Comparison of ENCODE assay signal across 29 cellular contexts in the genomic region with DNA sequence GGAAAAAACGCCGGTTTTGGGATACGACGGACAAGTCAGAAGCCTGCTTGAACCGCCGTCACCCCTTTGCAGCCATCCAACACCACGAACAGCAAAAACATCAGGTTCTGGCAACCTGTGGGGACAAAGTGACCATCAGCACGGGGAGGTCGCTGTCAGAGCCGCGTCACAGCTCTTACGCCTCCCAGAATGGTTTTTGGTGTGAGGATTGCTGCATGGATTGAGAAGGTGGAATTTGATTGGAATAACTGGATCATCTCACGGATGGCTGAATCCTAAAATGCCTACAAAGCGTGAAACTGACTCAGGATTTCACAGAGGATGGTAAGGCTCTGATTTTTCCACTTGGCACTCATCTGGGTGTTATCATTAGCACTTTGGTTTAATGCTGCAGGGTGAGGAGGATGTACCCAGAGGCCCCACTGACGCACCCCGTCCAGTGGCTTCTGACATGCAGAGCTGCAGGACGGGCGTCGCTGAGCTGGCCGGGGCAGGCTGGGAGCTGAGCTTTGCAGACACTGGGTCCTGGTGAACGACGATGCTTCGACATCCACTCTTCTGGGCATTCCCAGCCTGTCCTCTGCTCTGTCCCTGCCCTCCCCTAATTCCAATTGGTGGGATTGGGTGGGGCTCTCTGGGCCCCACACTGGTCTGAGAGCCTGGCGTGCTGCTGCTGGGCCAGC.
DNase-seq lines count a peak whose midpoint lies in the region; ATAC-seq and TF ChIP-seq lines count a peak whose summit lies in the region.
"Had no signal": no experiment of that assay in that cellular context is flagged by ENCODE, and none has a peak within 500 bp of the region (broad histone marks: within the 10 kb centered on the region; RNA-seq: fewer than 3 reads in every experiment).

No MANE protein-coding gene starts in this region.

- POLR2A ChIA-PET in IMR-90 (lab: Charles Lee; ENCODE audit: unreplicated experiment) = no interaction called here

- no peaks in the 10 kb centered on the region for H3K79me2 ChIP-seq in neural progenitor cell (ENCODE audit: low read depth)
- H3K79me2 ChIP-seq: hepatocyte had no signal

- in situ Hi-C loops in ACHN (cut with HindIII; ENCODE audit: low pct_ligation_motif_present, low pct_unique_long_range_greater_than_20kb, low sequenced_read_pairs) (no loop called here), IMR-90 (cut with MboI; ENCODE audit: low sequenced_read_pairs) (no loop called here), astrocyte of the cerebellum (cut with HindIII; ENCODE audit: low sequenced_read_pairs) (loop anchor here (5.0 kb wide), 1 partner anchor 82 kb away; no protein-coding TSS in a partner anchor)

- H3K4me1 Mint-ChIP-seq in neural progenitor cell = peaks cover 27% of the 10 kb centered on the region
- H3K4me1 Mint-ChIP-seq: activated B cell treated with CpG ODN at 0.5 μM for 24 hours, B cell, T-cell had no signal

- no peak for TF ChIP-seq CTCF in IMR-90 (conservative IDR thresholded peaks at IDR 0.05; ENCODE audit: low read depth, low read length)
- no peak for TF ChIP-seq CTCF in astrocyte of the cerebellum (IDR thresholded peaks at IDR 0.05; ENCODE audit: low read depth, low read length, missing control alignments)
- no peak for TF ChIP-seq CTCF in neural progenitor cell (IDR thresholded peaks at IDR 0.05)

- H3K79me1 ChIP-seq in IMR-90 (ENCODE audit: low read depth in 1 of 2, low read length in 2 of 2) = peaks cover 1 to 9% of the 10 kb centered on the region in 2 experiments; a peak in 3 of 4 replicates

- peaks cover 3% of the 10 kb centered on the region for H3K27me3 Mint-ChIP-seq in neural progenitor cell (ENCODE audit: insufficient read depth, low read depth)

- no peak overlapping the region for H3K56ac ChIP-seq in IMR-90 (ENCODE audit: extremely low read depth, insufficient read depth, low read length)

- H3F3A ChIP-seq in neural progenitor cell (ENCODE audit: low read depth) = peaks cover 10% of the 10 kb centered on the region

- TF ChIP-seq RAD21 in IMR-90 (IDR thresholded peaks at IDR 0.05; ENCODE audit: low read length) = no peak

- no peak overlapping the region for H3K4me3 Mint-ChIP-seq in neural progenitor cell
- H3K4me3 Mint-ChIP-seq: activated B cell treated with CpG ODN at 0.5 μM for 24 hours; activated naive CD8-positive, alpha-beta T cell treated with anti-CD3 and anti-CD28 coated beads, Interleukin-2, amount 10 ng/mL, durations not matched to agents 7 days and 5 days; activated T-cell treated with anti-CD3 and anti-CD28 coated beads, Interleukin-2, amount 50 U/mL, for 24 hours; B cell; stimulated activated naive CD8-positive, alpha-beta T cell treated with anti-CD3 and anti-CD28 coated beads, Interleukin-15, amount 100 ng/mL, for 72 hours; T-cell had no signal

- H3K27ac ChIP-seq in IMR-90 (ENCODE audit: insufficient read depth, low read length) = no peak overlapping the region
- H3K27ac ChIP-seq in neural progenitor cell = no peak overlapping the region
- H3K27ac ChIP-seq: dorsolateral prefrontal cortex, hepatocyte, pancreas had no signal

- H2AFZ ChIP-seq in IMR-90 (replicated peaks; ENCODE audit: low read length, poor library complexity) = peak overlapping the region; percentile 69
- H2AFZ ChIP-seq in neural progenitor cell (replicated peaks) = peak overlapping the region; percentile 79
- H2AFZ ChIP-seq: hepatocyte had no signal

- BruUV-seq in IMR-90 (replicated peaks; lab: Mats Ljungman, UMichigan) = no TSS peak

- H3K9me3 Mint-ChIP-seq in neural progenitor cell = no peaks in the 10 kb centered on the region
- H3K9me3 Mint-ChIP-seq: activated B cell treated with CpG ODN at 0.5 μM for 24 hours; activated naive CD8-positive, alpha-beta T cell treated with anti-CD3 and anti-CD28 coated beads, Interleukin-2, amount 10 ng/mL, durations not matched to agents 7 days and 5 days; activated T-cell treated with anti-CD3 and anti-CD28 coated beads, Interleukin-2, amount 50 U/mL, for 24 hours; stimulated activated naive CD8-positive, alpha-beta T cell treated with anti-CD3 and anti-CD28 coated beads, Interleukin-15, amount 100 ng/mL, for 72 hours; T-cell had no signal

- H3K9me3 ChIP-seq in IMR-90 (ENCODE audit: control insufficient read depth, insufficient read depth, low read length) (no peaks in the 10 kb centered on the region), neural progenitor cell (ENCODE audit: low read depth) (no peaks in the 10 kb centered on the region)
- H3K9me3 ChIP-seq: pancreas, spleen had no signal

- H3K23ac ChIP-seq in IMR-90 (ENCODE audit: low read depth, low read length) = no peak overlapping the region

- no peak overlapping the region for H3K27ac Mint-ChIP-seq in neural progenitor cell
- H3K27ac Mint-ChIP-seq: activated B cell treated with CpG ODN at 0.5 μM for 24 hours; activated naive CD8-positive, alpha-beta T cell treated with anti-CD3 and anti-CD28 coated beads, Interleukin-2, amount 10 ng/mL, durations not matched to agents 7 days and 5 days; activated T-cell treated with anti-CD3 and anti-CD28 coated beads, Interleukin-2, amount 50 U/mL, for 24 hours; B cell; stimulated activated naive CD8-positive, alpha-beta T cell treated with anti-CD3 and anti-CD28 coated beads, Interleukin-15, amount 100 ng/mL, for 72 hours; T-cell had no signal

- H3K27me3 ChIP-seq in IMR-90 (ENCODE audit: control insufficient read depth, insufficient read depth, low read length) (no peaks in the 10 kb centered on the region), neural progenitor cell (no peaks in the 10 kb centered on the region)
- H3K27me3 ChIP-seq: hepatocyte, pancreas had no signal

- H2BK20ac ChIP-seq in IMR-90 (ENCODE audit: low read depth, low read length) = no peak overlapping the region

- H3K14ac ChIP-seq in IMR-90 (replicated peaks; ENCODE audit: low read depth, low read length) = no peak overlapping the region

- no peak overlapping the region for H3K9ac ChIP-seq in IMR-90 (ENCODE audit: low read depth, low read length)
- no peak overlapping the region for H3K9ac ChIP-seq in neural progenitor cell

- H3K4me3 ChIP-seq in IMR-90 (ENCODE audit: insufficient read depth, low read depth, low read length) = no peak overlapping the region
- no peak overlapping the region for H3K4me3 ChIP-seq in astrocyte of the cerebellum (ENCODE audit: low read depth, low read length)
- H3K4me3 ChIP-seq in neural progenitor cell = no peak overlapping the region
- H3K4me3 ChIP-seq: dorsolateral prefrontal cortex, hepatocyte, pancreas, spleen had no signal

- H4K5ac ChIP-seq in IMR-90 (ENCODE audit: low read depth, low read length) = no peak overlapping the region; the same call in 1 of the 2 replicates

- ATAC-seq in IMR-90 (ENCODE audit: low read depth) = no peak
- ATAC-seq: left cardiac atrium; stimulated activated naive CD8-positive, alpha-beta T cell treated with anti-CD3 and anti-CD28 coated beads, Interleukin-15, amount 100 ng/mL, for 72 hours; T-cell had no signal

- H3K4me2 ChIP-seq in IMR-90 (ENCODE audit: low read depth, low read length) = no peak overlapping the region
- H3K4me2 ChIP-seq in neural progenitor cell = peak overlapping the region; percentile 38
- H3K4me2 ChIP-seq: hepatocyte had no signal

- peaks cover 15% of the 10 kb centered on the region; the same call in 1 of the 2 replicates for H3K9me1 ChIP-seq in IMR-90 (ENCODE audit: insufficient read depth, low read length)

- no peaks in the 10 kb centered on the region for H3K36me3 ChIP-seq in IMR-90 (ENCODE audit: control insufficient read depth, insufficient read depth, low read length)
- H3K36me3 ChIP-seq in neural progenitor cell = no peaks in the 10 kb centered on the region
- H3K36me3 ChIP-seq: pancreas, spleen had no signal

- no peak overlapping the region for H2BK15ac ChIP-seq in IMR-90 (ENCODE audit: low read depth, low read length)

- dilution Hi-C loops in IMR-90 (cut with HindIII; ENCODE audit: low sequenced_read_pairs, unreplicated experiment) = no loop called here

- H2AK9ac ChIP-seq in IMR-90 (replicated peaks; ENCODE audit: low read depth, low read length, poor library complexity) = peak overlapping the region; percentile 66

- H4K8ac ChIP-seq in IMR-90 (ENCODE audit: low read depth in 2 of 2, low read length in 2 of 2) = no peak overlapping the region

- H3K18ac ChIP-seq in IMR-90 (ENCODE audit: low read depth, low read length) = no peak overlapping the region

- H2BK120ac ChIP-seq in IMR-90 (ENCODE audit: low read depth, low read length) = peak overlapping the region; percentile 6; the same call in 1 of the 2 replicates

- H4K20me1 ChIP-seq in IMR-90 (ENCODE audit: insufficient read depth, low read length) (no peaks in the 10 kb centered on the region), neural progenitor cell (ENCODE audit: low read depth) (no peaks in the 10 kb centered on the region)

- CTCF ChIA-PET in IMR-90 (lab: Yijun Ruan, JAX) = interaction anchor here (0.6 to 1.1 kb wide), 3 partner anchors 14 to 40 kb away, joined by 3 to 8 read pairs (median 3); no protein-coding TSS in a partner anchor

- no peaks in the 10 kb centered on the region for H3K36me3 Mint-ChIP-seq in neural progenitor cell
- H3K36me3 Mint-ChIP-seq: activated naive CD8-positive, alpha-beta T cell treated with anti-CD3 and anti-CD28 coated beads, Interleukin-2, amount 10 ng/mL, durations not matched to agents 7 days and 5 days; T-cell had no signal

- intact Hi-C loops in IMR-90 (cut with micrococcal nuclease) = no loop called here
- intact Hi-C loops in head of caudate nucleus (cut with DNase I) = no loop called here

- peak overlapping the region; percentile 47; the same call in 1 of the 2 replicates for H2AK5ac ChIP-seq in IMR-90 (ENCODE audit: low read depth, low read length)

- DNase-seq in ACHN (peak; percentile 82), IMR-90 (no peak), astrocyte of the cerebellum (ENCODE audit: low read depth) (peak; percentile 39), neural progenitor cell (ENCODE audit: low spot score) (peak; percentile 57), NCI-H1048 (lab: John Stamatoyannopoulos, UW) (no peak), midbrain (lab: John Stamatoyannopoulos, UW) (no peak), head of caudate nucleus (no peak)
- no peak for DNase-seq in effector CD4-positive, alpha-beta T cell
- DNase-seq: activated B cell treated with CpG ODN at 0.5 μM for 24 hours; activated CD4-positive, alpha-beta T cell treated with anti-CD3 and anti-CD28 coated beads, Interleukin-2, amount 50 U/mL, for 1 hour; activated gamma-delta T cell treated with Interleukin-2 at 50 U/mL for 16 hours; activated naive CD8-positive, alpha-beta T cell treated with anti-CD3 and anti-CD28 coated beads, Interleukin-2, amount 10 ng/mL, durations not matched to agents 7 days and 5 days; activated T-cell treated with anti-CD3 and anti-CD28 coated beads, Interleukin-2, amount 50 U/mL, for 24 hours; cerebellar nuclear complex; EL; foreskin melanocyte; Karpas-422; left cardiac atrium; NCI-H1417; NCI-H2081 treated with DMSO at 0.1 percent for 48 hours; NCI-H774; pancreas; spleen; stimulated activated CD8-positive, alpha-beta memory T cell treated with anti-CD3 and anti-CD28 coated beads, Interleukin-4, amount 100 ng/mL, for 48 hours; stimulated activated naive CD8-positive, alpha-beta T cell treated with anti-CD3 and anti-CD28 coated beads, Interleukin-15, amount 100 ng/mL, for 72 hours; T-cell had no signal

- 100% methylated on average over 5 of the region's 24 CpGs; no CpG with 5 or more reads in 1 of the 2 experiments for WGBS in IMR-90 (ENCODE audit: extremely low coverage in 2 of 2, insufficient read length in 1 of 2), 2 experiments

- peak overlapping the region; percentile 13; the same call in 1 of the 2 replicates for H3K4ac ChIP-seq in IMR-90 (ENCODE audit: low read depth, low read length)

- no peak overlapping the region for H4K91ac ChIP-seq in IMR-90 (ENCODE audit: insufficient read depth, low read depth, low read length)

- no peak for TF ChIP-seq POLR2A in IMR-90 (IDR thresholded peaks at IDR 0.05; ENCODE audit: low read depth, low read length)

- H2BK5ac ChIP-seq in IMR-90 (ENCODE audit: low read depth, low read length, poor library complexity, severe bottlenecking) = no peak overlapping the region

- H3K4me1 ChIP-seq in IMR-90 (ENCODE audit: control insufficient read depth, insufficient read depth, low read length) (peaks cover 20% of the 10 kb centered on the region), neural progenitor cell (peaks cover 12% of the 10 kb centered on the region)
- H3K4me1 ChIP-seq: pancreas had no signal

Comparison
In these comparisons a context has a peak if more than half of its experiments do, and no peak if none do; other contexts are left out.
1. DNase-seq: peak in ACHN (single experiment), astrocyte of the cerebellum (single experiment) and neural progenitor cell (single experiment); none in IMR-90 (single experiment), NCI-H1048 (single experiment), midbrain (single experiment), head of caudate nucleus (0 of 42) and effector CD4-positive, alpha-beta T cell (single experiment).